11 cellular contexts compared by ENCODE assay signal in the genomic region with DNA sequence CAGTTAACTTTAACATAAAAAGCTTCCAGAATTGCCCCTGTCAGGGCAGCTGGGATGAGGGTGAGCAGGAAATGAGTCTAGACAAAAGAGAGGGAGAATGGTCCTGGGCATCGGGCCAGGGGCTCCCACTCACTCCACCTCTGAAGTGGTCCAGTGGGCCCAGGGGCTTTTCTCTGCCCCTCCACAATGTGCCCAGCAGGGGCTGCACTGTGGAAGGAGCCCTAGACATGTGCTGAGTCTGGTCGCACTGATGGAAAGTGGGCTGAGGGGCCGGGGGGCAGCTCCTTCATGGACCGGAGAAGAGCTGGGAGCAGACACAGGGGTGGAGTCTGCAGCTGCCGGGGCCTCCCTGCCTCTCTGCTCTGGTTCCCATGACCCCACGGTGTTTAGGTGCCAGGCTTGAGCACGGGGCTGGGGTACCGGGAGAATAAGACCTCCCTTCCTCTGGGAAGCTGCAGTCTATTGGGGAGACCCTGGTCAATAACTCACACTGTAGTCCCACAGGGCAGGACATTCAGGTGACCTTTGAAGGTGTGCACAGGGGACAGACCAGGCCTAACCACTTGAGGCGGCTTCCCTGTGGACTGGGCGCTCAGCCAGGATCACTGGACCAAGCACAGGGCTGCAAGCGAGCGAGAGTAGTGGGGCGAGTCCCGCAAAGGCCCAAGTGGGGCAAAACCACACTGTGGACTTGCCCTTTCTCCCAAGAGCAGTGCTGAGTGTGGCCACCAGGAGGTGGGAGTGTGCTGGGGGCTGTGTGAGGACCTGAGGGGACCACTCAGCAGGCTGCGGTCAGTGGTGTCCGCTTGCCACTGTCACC. TPM values are rescaled to one million over a fixed set of nuclear protein-coding genes. Genes with fewer than 3 reads are reported as not detected.
DNase-seq lines count a peak whose midpoint lies in the region; ATAC-seq and TF ChIP-seq lines count a peak whose summit lies in the region.
"Had no signal": no experiment of that assay in that cellular context is flagged by ENCODE, and none has a peak within 500 bp of the region (broad histone marks: within the 10 kb centered on the region; RNA-seq: fewer than 3 reads in every experiment).

No MANE protein-coding gene starts in this region.

- no peaks in the 10 kb centered on the region for H3K27me3 ChIP-seq in right atrium auricular region
- no peaks in the 10 kb centered on the region for H3K27me3 ChIP-seq in OCI-LY3 (ENCODE audit: low read depth, low read length)

- CTCF ChIA-PET in activated CD4-positive, alpha-beta T cell treated with anti-CD3 and anti-CD28 coated beads for 36 hours (lab: Charles Lee) = no interaction called here

- TF ChIP-seq CTCF in right atrium auricular region (IDR thresholded peaks at IDR 0.05) = peak in 1 of 2 donors; percentile 43
- TF ChIP-seq CTCF in OCI-LY3 (IDR thresholded peaks at IDR 0.05; ENCODE audit: low read depth, low read length) = peak; percentile 32
- TF ChIP-seq CTCF in foreskin fibroblast (IDR thresholded peaks at IDR 0.05; ENCODE audit: low read depth, low read length) = peak; percentile 27
- peak; percentile 59 for TF ChIP-seq CTCF in type B pancreatic cell (conservative IDR thresholded peaks at IDR 0.05)

- ATAC-seq in Right ventricle myocardium inferior = peak; percentile 24
- ATAC-seq in GM19395 (IDR thresholded peaks at IDR 0.05; ENCODE audit: unreplicated experiment) = no peak
- no peak for ATAC-seq in activated CD4-positive, alpha-beta T cell treated with anti-CD3 and anti-CD28 coated beads for 36 hours
- ATAC-seq: mucosa of descending colon had no signal

- no peak overlapping the region for H3K4me2 ChIP-seq in OCI-LY3 (ENCODE audit: low read length)
- H3K4me2 ChIP-seq: BLaER1 treated with 17β-estradiol and CSF1 and Interleukin-3, amounts not matched to agents 10 nM and 100 nM had no signal

- H3K4me3 ChIP-seq in right atrium auricular region = no peak overlapping the region
- H3K4me3 ChIP-seq in OCI-LY3 (ENCODE audit: low read length) = no peak overlapping the region
- H3K4me3 ChIP-seq in foreskin fibroblast (ENCODE audit: low read depth in 1 of 2, low read length in 2 of 2) = no peak overlapping the region
- H3K4me3 ChIP-seq: BLaER1 treated with 17β-estradiol and CSF1 and Interleukin-3, amounts not matched to agents 10 nM and 100 nM; mucosa of descending colon had no signal

- H3K27ac ChIP-seq in right atrium auricular region (no peak overlapping the region), OCI-LY3 (ENCODE audit: low read length) (no peak overlapping the region)
- H3K27ac ChIP-seq: BLaER1 treated with 17β-estradiol and CSF1 and Interleukin-3, amounts not matched to agents 10 nM and 100 nM had no signal

- H3K36me3 ChIP-seq in right atrium auricular region = no peaks in the 10 kb centered on the region
- no peaks in the 10 kb centered on the region for H3K36me3 ChIP-seq in OCI-LY3 (replicated peaks; ENCODE audit: low read depth, low read length)
- H3K36me3 ChIP-seq: BLaER1 treated with 17β-estradiol and CSF1 and Interleukin-3, amounts not matched to agents 10 nM and 100 nM had no signal

- no peak overlapping the region for H3K4me3 Mint-ChIP-seq in type B pancreatic cell
- H3K4me3 Mint-ChIP-seq in activated CD4-positive, alpha-beta T cell treated with anti-CD3 and anti-CD28 coated beads for 36 hours = no peak overlapping the region

- no peaks in the 10 kb centered on the region for H3K9me3 Mint-ChIP-seq in type B pancreatic cell
- H3K9me3 Mint-ChIP-seq in activated CD4-positive, alpha-beta T cell treated with anti-CD3 and anti-CD28 coated beads for 36 hours (ENCODE audit: low read depth) = no peaks in the 10 kb centered on the region

- no peaks in the 10 kb centered on the region for H3K9me3 ChIP-seq in right atrium auricular region
- no peaks in the 10 kb centered on the region for H3K9me3 ChIP-seq in OCI-LY3 (ENCODE audit: insufficient read depth, low read length)
- H3K9me3 ChIP-seq: mucosa of descending colon had no signal

- DNase-seq in Right ventricle myocardium inferior (ENCODE audit: missing footprints) = no peak
- no peak for DNase-seq in right atrium auricular region (ENCODE audit: low spot score)
- DNase-seq in foreskin fibroblast = no peak
- DNase-seq in type B pancreatic cell (ENCODE audit: extremely low spot score, unreplicated experiment) = peak; percentile 62
- no peak for DNase-seq in activated CD4-positive, alpha-beta T cell treated with anti-CD3 and anti-CD28 coated beads for 36 hours
- DNase-seq in hippocampal formation (lab: John Stamatoyannopoulos, UW) = no peak
- DNase-seq: mucosa of descending colon, NCI-H510A treated with DMSO at 0.1 percent for 48 hours had no signal

- no peaks in the 10 kb centered on the region; the same call in 1 of the 2 replicates for H4K20me1 ChIP-seq in OCI-LY3 (ENCODE audit: insufficient read depth, low read length)
- H4K20me1 ChIP-seq: BLaER1 treated with 17β-estradiol and CSF1 and Interleukin-3, amounts not matched to agents 10 nM and 100 nM had no signal

- peaks cover 5% of the 10 kb centered on the region for H3K4me1 Mint-ChIP-seq in type B pancreatic cell (ENCODE audit: unreplicated experiment)
- H3K4me1 Mint-ChIP-seq in activated CD4-positive, alpha-beta T cell treated with anti-CD3 and anti-CD28 coated beads for 36 hours = no peaks in the 10 kb centered on the region

- peaks cover 0 to 14% of the 10 kb centered on the region in 2 donors for H3K4me1 ChIP-seq in right atrium auricular region
- peaks cover 2% of the 10 kb centered on the region; the same call in 1 of the 2 replicates for H3K4me1 ChIP-seq in OCI-LY3 (ENCODE audit: low read length)

- H3K79me2 ChIP-seq in OCI-LY3 (ENCODE audit: low read length) = peaks cover 2% of the 10 kb centered on the region

- intact Hi-C loops in Right ventricle myocardium inferior (cut with DNase I) = no loop called here
- intact Hi-C loops in activated CD4-positive, alpha-beta T cell treated with anti-CD3 and anti-CD28 coated beads for 36 hours (cut with DNase I, micrococcal nuclease) = no loop called here

- H3K9ac ChIP-seq in OCI-LY3 (ENCODE audit: low read length) = no peak overlapping the region
- H3K9ac ChIP-seq: BLaER1 treated with 17β-estradiol and CSF1 and Interleukin-3, amounts not matched to agents 10 nM and 100 nM had no signal

- no peaks in the 10 kb centered on the region for H3K36me3 Mint-ChIP-seq in type B pancreatic cell
- H3K36me3 Mint-ChIP-seq in activated CD4-positive, alpha-beta T cell treated with anti-CD3 and anti-CD28 coated beads for 36 hours (ENCODE audit: low read depth) = no peaks in the 10 kb centered on the region

- POLR2A ChIA-PET in activated CD4-positive, alpha-beta T cell treated with anti-CD3 and anti-CD28 coated beads for 36 hours (lab: Charles Lee) = no interaction called here

- H3K27ac Mint-ChIP-seq in type B pancreatic cell = no peak overlapping the region
- H3K27ac Mint-ChIP-seq in activated CD4-positive, alpha-beta T cell treated with anti-CD3 and anti-CD28 coated beads for 36 hours = no peak overlapping the region

- no peak overlapping the region for H2AFZ ChIP-seq in OCI-LY3 (ENCODE audit: low read depth, low read length)

- H3K27me3 Mint-ChIP-seq in type B pancreatic cell = peaks cover 27% of the 10 kb centered on the region
- H3K27me3 Mint-ChIP-seq in activated CD4-positive, alpha-beta T cell treated with anti-CD3 and anti-CD28 coated beads for 36 hours = peaks cover 18% of the 10 kb centered on the region

RNA-seq across cellular contexts. Expression of a gene that starts 6.1 kb away (rescaled TPM):
- total RNA-seq in Right ventricle myocardium inferior (5.9 TPM), right atrium auricular region (1 to 10 TPM; 2.4 to 3.2 TPM), type B pancreatic cell (ENCODE audit: low replicate concordance) (19.0 and 25.1 TPM in 2 replicates)
- total RNA-seq in activated CD4-positive, alpha-beta T cell treated with anti-CD3 and anti-CD28 coated beads for 36 hours = 1 to 10 TPM in 1 of 2 experiments, under 1 TPM in 1; 0.82 to 1.2 TPM
